14 cellular contexts compared by ENCODE assay signal in genomic region chr21:38123626-38124025, GRCh38.
A peak's percentile ranks its signal among the peaks of the same experiment; 100 is the strongest.
DNase-seq lines count a peak whose midpoint lies in the region; ATAC-seq and TF ChIP-seq lines count a peak whose summit lies in the region.
"Had no signal": no experiment of that assay in that cellular context is flagged by ENCODE, and none has a peak within 500 bp of the region (broad histone marks: within the 10 kb centered on the region; RNA-seq: fewer than 3 reads in every experiment).

No MANE protein-coding gene starts in this region.

- no peak for TF ChIP-seq POLR2A in gastroesophageal sphincter (IDR thresholded peaks at IDR 0.05)

- 85 to 98% methylated on average over 4 to 5 of the region's 5 CpGs for WGBS in gastroesophageal sphincter (ENCODE audit: low coverage in 1 of 2), 2 donors

- H3K27me3 ChIP-seq in gastroesophageal sphincter: peaks cover 13% of the 10 kb centered on the region

- DNase-seq in DMS153 treated with DMSO at 0.1 percent for 48 hours (lab: John Stamatoyannopoulos, UW; ENCODE audit: unreplicated experiment) (peak; percentile 71), NCI-H146 treated with DMSO at 0.1 percent for 48 hours (lab: John Stamatoyannopoulos, UW; ENCODE audit: unreplicated experiment) (peak; percentile 18), NCI-H748 treated with DMSO at 0.1 percent for 48 hours (lab: John Stamatoyannopoulos, UW) (peak; percentile 31), left colon (no peak), RPMI8226 (no peak)
- DNase-seq: ACHN; CD4-positive, alpha-beta T cell; GF-D8; HCEC 1CT; NCI-H446; OCI-M1 had no signal

- TF ChIP-seq EP300 in gastroesophageal sphincter (IDR thresholded peaks at IDR 0.05): no peak

- no peak for TF ChIP-seq CTCF in gastroesophageal sphincter (IDR thresholded peaks at IDR 0.05)

- H3K36me3 ChIP-seq in gastroesophageal sphincter: no peaks in the 10 kb centered on the region

- intact Hi-C loops in left colon (cut with DNase I, micrococcal nuclease): loop anchor here in 1 of 2 donors (10.0 kb wide), 1 partner anchor 419 kb away; no protein-coding TSS in a partner anchor

- H3K27ac ChIP-seq in gastroesophageal sphincter: no peak overlapping the region
- H3K27ac ChIP-seq: RWPE1 had no signal

- no peak overlapping the region for H3K4me3 ChIP-seq in gastroesophageal sphincter

- ATAC-seq in left colon: peak; percentile 64
- ATAC-seq in gastroesophageal sphincter: no peak
- ATAC-seq in HG03521 (IDR thresholded peaks at IDR 0.05; ENCODE audit: unreplicated experiment): no peak

- no peaks in the 10 kb centered on the region for H3K4me1 ChIP-seq in gastroesophageal sphincter

- H3K9me3 ChIP-seq in gastroesophageal sphincter: no peaks in the 10 kb centered on the region

Comparison
In these comparisons a context has a peak if more than half of its experiments do, and no peak if none do; other contexts are left out.
1. DNase-seq: peak in DMS153 treated with DMSO at 0.1 percent for 48 hours (single experiment), NCI-H146 treated with DMSO at 0.1 percent for 48 hours (single experiment) and NCI-H748 treated with DMSO at 0.1 percent for 48 hours (single experiment); none in left colon (0 of 2) and RPMI8226 (single experiment).